28 cellular contexts compared by ENCODE assay signal in genomic region chr1:192201303-192201702, GRCh38. TPM values are rescaled to one million over a fixed set of nuclear protein-coding genes. Genes with fewer than 3 reads are reported as not detected.
"Had no signal": no experiment of that assay in that cellular context is flagged by ENCODE, and none has a peak within 500 bp of the region (broad histone marks: within the 10 kb centered on the region; RNA-seq: fewer than 3 reads in every experiment).

No MANE protein-coding gene starts in this region.

- H3K4me3 ChIP-seq: adrenal gland, breast epithelium, SJSA1 had no signal

- H3K27me3 ChIP-seq: adrenal gland, breast epithelium, SJSA1 had no signal

- H3K27ac Mint-ChIP-seq: activated CD4-positive, alpha-beta memory T cell treated with anti-CD3 and anti-CD28 coated beads, Interleukin-2, amount 10 ng/mL, durations not matched to agents 7 days and 5 days; activated T-cell treated with anti-CD3 and anti-CD28 coated beads, Interleukin-2, amount 50 U/mL, for 72 hours; T-helper 17 cell had no signal

- H3K4me1 ChIP-seq: adrenal gland, breast epithelium, SJSA1 had no signal

- H3K36me3 ChIP-seq: adrenal gland, breast epithelium, SJSA1 had no signal

- FAIRE-seq: RCC 7860 had no signal

- H3K27me3 Mint-ChIP-seq: activated CD4-positive, alpha-beta memory T cell treated with anti-CD3 and anti-CD28 coated beads, Interleukin-2, amount 10 ng/mL, durations not matched to agents 7 days and 5 days; activated naive CD8-positive, alpha-beta T cell treated with anti-CD3 and anti-CD28 coated beads, Interleukin-2, amount 10 ng/mL, durations not matched to agents 7 days and 5 days; T-helper 17 cell had no signal

- H3K27ac ChIP-seq: adrenal gland, breast epithelium, KMS-11, SJSA1, VCaP had no signal

- H3K4me1 Mint-ChIP-seq: activated CD4-positive, alpha-beta memory T cell treated with anti-CD3 and anti-CD28 coated beads, Interleukin-2, amount 10 ng/mL, durations not matched to agents 7 days and 5 days; activated naive CD8-positive, alpha-beta T cell treated with anti-CD3 and anti-CD28 coated beads, Interleukin-2, amount 10 ng/mL, durations not matched to agents 7 days and 5 days; T-helper 17 cell had no signal

- H3K4me2 ChIP-seq: KMS-11 had no signal

- ATAC-seq: activated T-cell treated with anti-CD3 and anti-CD28 coated beads, Interleukin-2, amount 50 U/mL, for 72 hours; PC-3; SK-N-SH treated with all-trans-retinoic acid at 6 μM for 48 hours; T-helper 17 cell had no signal

- H3K36me3 Mint-ChIP-seq: activated naive CD8-positive, alpha-beta T cell treated with anti-CD3 and anti-CD28 coated beads, Interleukin-2, amount 10 ng/mL, durations not matched to agents 7 days and 5 days had no signal

- H3K9me3 ChIP-seq: adrenal gland had no signal

- H3K4me3 Mint-ChIP-seq: activated CD4-positive, alpha-beta memory T cell treated with anti-CD3 and anti-CD28 coated beads, Interleukin-2, amount 10 ng/mL, durations not matched to agents 7 days and 5 days; activated naive CD8-positive, alpha-beta T cell treated with anti-CD3 and anti-CD28 coated beads, Interleukin-2, amount 10 ng/mL, durations not matched to agents 7 days and 5 days; activated T-cell treated with anti-CD3 and anti-CD28 coated beads, Interleukin-2, amount 50 U/mL, for 72 hours; T-helper 17 cell had no signal

- DNase-seq: activated CD4-positive, alpha-beta memory T cell treated with anti-CD3 and anti-CD28 coated beads, Interleukin-2, amount 10 ng/mL, durations not matched to agents 7 days and 5 days; activated CD4-positive, alpha-beta T cell treated with anti-CD3 and anti-CD28 coated beads, Interleukin-2, amount 50 U/mL, for 1 hour; activated CD4-positive, CD25-positive, alpha-beta regulatory T cell; activated CD8-positive, alpha-beta memory T cell treated with anti-CD3 and anti-CD28 coated beads, Interleukin-2, amount 50 U/mL, for 4 hours; activated naive CD4-positive, alpha-beta T cell treated with anti-CD3 and anti-CD28 coated beads, Interleukin-2, amount 50 U/mL, for 16 hours; activated naive CD8-positive, alpha-beta T cell treated with anti-CD3 and anti-CD28 coated beads, Interleukin-2, amount 10 ng/mL, durations not matched to agents 7 days and 5 days; activated T-cell treated with anti-CD3 and anti-CD28 coated beads, Interleukin-2, amount 50 U/mL, for 72 hours; adrenal gland; aorta; central memory CD4-positive, alpha-beta T cell; NCI-H1092 treated with DMSO at 0.1 percent for 48 hours; NCI-H1417 treated with DMSO at 0.1 percent for 48 hours; NCI-H1694; NCI-H2029; NCI-H510A treated with DMSO at 0.1 percent for 48 hours; NCI-H69; NK-92 treated with Interleukin-12 subunit alpha and Interleukin-12 subunit beta, amount 100 ng/mL, for 24 hours; PC-3; SHP77; T-helper 17 cell; T-helper 9 cell had no signal

- H3K9ac ChIP-seq: KMS-11 had no signal

RNA-seq across cellular contexts. Expression of gene RGS18, which starts 43.0 kb away (rescaled TPM):
- total RNA-seq: MCF 10A, PC-3, SJSA1 had no signal
